ENCODE assay signal across 12 cellular contexts in genomic region chr12:104182144-104182543, GRCh38. TPM values are rescaled to one million over a fixed set of nuclear protein-coding genes. Genes with fewer than 3 reads are reported as not detected.
DNase-seq lines count a peak whose midpoint lies in the region; ATAC-seq and TF ChIP-seq lines count a peak whose summit lies in the region.
"Had no signal": no experiment of that assay in that cellular context is flagged by ENCODE, and none has a peak within 500 bp of the region (broad histone marks: within the 10 kb centered on the region; RNA-seq: fewer than 3 reads in every experiment).

No MANE protein-coding gene starts in this region.

- peaks cover 11% of the 10 kb centered on the region for H3K27me3 Mint-ChIP-seq in neural progenitor cell (ENCODE audit: insufficient read depth, low read depth)

- H3K4me3 Mint-ChIP-seq in neural progenitor cell, result no peak overlapping the region
- H3K4me3 Mint-ChIP-seq: T-helper 1 cell treated with Interleukin-12 subunit alpha and Interleukin-12 subunit beta and Interleukin-4 antibody, amounts not matched to agents 30 μg/mL and 1 μg/mL, for 36 hours had no signal

- CTCF ChIA-PET in RWPE1 (lab: Yijun Ruan, JAX), result interaction anchor here (0.6 to 0.7 kb wide), 3 partner anchors 170 to 1824 kb away, joined by 3 to 7 read pairs (median 4); no protein-coding TSS in a partner anchor

- H3K4me3 ChIP-seq in gastroesophageal sphincter (no peak overlapping the region), prostate gland (no peak overlapping the region), neural progenitor cell (no peak overlapping the region)
- H3K4me3 ChIP-seq: BLaER1 treated with 17β-estradiol and CSF1 and Interleukin-3, amounts not matched to agents 10 nM and 100 nM had no signal

- H3K27ac Mint-ChIP-seq in neural progenitor cell, result no peak overlapping the region
- H3K27ac Mint-ChIP-seq: progenitor cell of endocrine pancreas; T-helper 1 cell treated with Interleukin-12 subunit alpha and Interleukin-12 subunit beta and Interleukin-4 antibody, amounts not matched to agents 30 μg/mL and 1 μg/mL, for 36 hours had no signal

- no peak overlapping the region for H3K9ac ChIP-seq in neural progenitor cell
- H3K9ac ChIP-seq: BLaER1 treated with 17β-estradiol and CSF1 and Interleukin-3, amounts not matched to agents 10 nM and 100 nM had no signal

- H3K9me3 Mint-ChIP-seq in neural progenitor cell, result peaks cover 18% of the 10 kb centered on the region

- no peak for TF ChIP-seq EP300 in gastroesophageal sphincter (IDR thresholded peaks at IDR 0.05)

- H3K79me2 ChIP-seq in neural progenitor cell (ENCODE audit: low read depth), result no peaks in the 10 kb centered on the region

- intact Hi-C loops in prostate gland (cut with DNase I), result no loop called here

- DNase-seq in AG08395 (ENCODE audit: low spot score) (peak; percentile 73), RWPE1 (ENCODE audit: low spot score) (no peak), prostate gland (ENCODE audit: low spot score) (peak; percentile 51), T1000 (lab: John Stamatoyannopoulos, UW) (no peak), neural progenitor cell (ENCODE audit: low spot score) (no peak)
- no peak for DNase-seq in activated CD4-positive, alpha-beta T cell treated with anti-CD3 and anti-CD28 coated beads, Interleukin-2, amount 50 U/mL, for 48 hours
- DNase-seq: NCI-H510A treated with DMSO at 0.1 percent for 48 hours had no signal

- H3K36me3 Mint-ChIP-seq in neural progenitor cell, result no peaks in the 10 kb centered on the region

- H4K20me1 ChIP-seq in neural progenitor cell (ENCODE audit: low read depth), result no peaks in the 10 kb centered on the region
- H4K20me1 ChIP-seq: BLaER1 treated with 17β-estradiol and CSF1 and Interleukin-3, amounts not matched to agents 10 nM and 100 nM had no signal

- TF ChIP-seq POLR2A in gastroesophageal sphincter (IDR thresholded peaks at IDR 0.05) (no peak), prostate gland (IDR thresholded peaks at IDR 0.05) (no peak)

- peak; percentile 82 for ATAC-seq in gastroesophageal sphincter
- no peak for ATAC-seq in HG03432 (IDR thresholded peaks at IDR 0.05; ENCODE audit: unreplicated experiment)

- H3K4me1 Mint-ChIP-seq in neural progenitor cell, result no peaks in the 10 kb centered on the region

- H3K9me3 ChIP-seq in gastroesophageal sphincter (peaks cover 0 to 13% (median 0%) of the 10 kb centered on the region in 3 donors), prostate gland (no peaks in the 10 kb centered on the region), neural progenitor cell (ENCODE audit: low read depth) (no peaks in the 10 kb centered on the region)

- no peak for TF ChIP-seq CTCF in RWPE1 (conservative IDR thresholded peaks at IDR 0.05; ENCODE audit: low read depth)
- peak in 2 of 4 experiments; percentile 14 to 38 for TF ChIP-seq CTCF in gastroesophageal sphincter (IDR thresholded peaks at IDR 0.05)
- TF ChIP-seq CTCF in prostate gland (IDR thresholded peaks at IDR 0.05), result no peak
- TF ChIP-seq CTCF in neural progenitor cell (IDR thresholded peaks at IDR 0.05), result no peak

- 41 to 55% methylated on average over 2 to 4 of the region's 4 CpGs for WGBS in gastroesophageal sphincter (ENCODE audit: low coverage in 1 of 2), 2 donors
- WGBS in prostate gland, result 33% methylated on average over 4 of the region's 4 CpGs

- no peaks in the 10 kb centered on the region for H3F3A ChIP-seq in neural progenitor cell (ENCODE audit: low read depth)

- H3K36me3 ChIP-seq in gastroesophageal sphincter (no peaks in the 10 kb centered on the region), prostate gland (no peaks in the 10 kb centered on the region), neural progenitor cell (no peaks in the 10 kb centered on the region)

- H3K4me1 ChIP-seq in gastroesophageal sphincter (peaks cover 21 to 73% (median 37%) of the 10 kb centered on the region in 3 donors), prostate gland (replicated peaks) (peaks cover 2% of the 10 kb centered on the region), neural progenitor cell (no peaks in the 10 kb centered on the region)

- H2AFZ ChIP-seq in neural progenitor cell (replicated peaks), result no peak overlapping the region

- POLR2A ChIA-PET in RWPE1 (lab: Yijun Ruan, JAX; ENCODE audit: low non-redundant PET), result no interaction called here

- H3K27me3 ChIP-seq in gastroesophageal sphincter (no peaks in the 10 kb centered on the region), prostate gland (replicated peaks; ENCODE audit: insufficient read depth) (no peaks in the 10 kb centered on the region), neural progenitor cell (no peaks in the 10 kb centered on the region)
- H3K27me3 ChIP-seq: BLaER1 treated with 17β-estradiol and CSF1 and Interleukin-3, amounts not matched to agents 10 nM and 100 nM had no signal

- H3K27ac ChIP-seq in RWPE1 (peak overlapping the region; percentile 15; the same call in 1 of the 2 replicates), gastroesophageal sphincter (peak overlapping the region; percentile 62 to 86 (median 84)), prostate gland (peak overlapping the region; percentile 70 to 71), neural progenitor cell (no peak overlapping the region)

- H3K4me2 ChIP-seq in neural progenitor cell, result no peak overlapping the region

RNA-seq across cellular contexts. Expression of gene TXNRD1, which starts 33.4 kb away (rescaled TPM):
- total RNA-seq in gastroesophageal sphincter (100 to 1,000 TPM; 230 to 458 (median 305) TPM), prostate gland (100 to 1,000 TPM in 1 of 2 donors, 10 to 100 TPM in 1; 87.6 to 115 TPM), neural progenitor cell (ENCODE audit: low replicate concordance) (92.0 and 99.8 TPM in 2 replicates)

RNA-seq across cellular contexts. Expression of gene NFYB, which starts 44.1 kb away (rescaled TPM):
- total RNA-seq in gastroesophageal sphincter (100 to 1,000 TPM in 1 of 4 donors, 10 to 100 TPM in 3; 63.7 to 112 (median 78.7) TPM), prostate gland (10 to 100 TPM; 37.9 to 41.1 TPM), neural progenitor cell (ENCODE audit: low replicate concordance) (64.2 and 100 TPM in 2 replicates)

Comparison
In these comparisons a context has a peak if more than half of its experiments do, and no peak if none do; other contexts are left out.
1. DNase-seq: peak in AG08395 (single experiment) and prostate gland (single experiment); none in RWPE1 (single experiment), activated CD4-positive, alpha-beta T cell treated with anti-CD3 and anti-CD28 coated beads, Interleukin-2, amount 50 U/mL, for 48 hours (0 of 2), T1000 (single experiment) and neural progenitor cell (single experiment).